Comparison of ENCODE assay signal across 8 cellular contexts in genomic region chr5:181223041-181223728, GRCh38. TPM values are rescaled to one million over a fixed set of nuclear protein-coding genes. Genes with fewer than 3 reads are reported as not detected.
DNase-seq lines count a peak whose midpoint lies in the region; ATAC-seq and TF ChIP-seq lines count a peak whose summit lies in the region.

TRIM41 (plus strand) TSS chr5:181223281; CDS start chr5:181224000, 719 bp downstream.

- no peaks in the 10 kb centered on the region for H4K20me1 ChIP-seq in DOHH2 (ENCODE audit: control insufficient read depth, insufficient read depth, low read depth, low read length)

- peak within 1 kb of the TSS; percentile 86 to 98 for H3K4me3 Mint-ChIP-seq in activated T-cell treated with anti-CD3 and anti-CD28 coated beads, Interleukin-2, amount 50 U/mL, for 72 hours

- intact Hi-C loops in testis (cut with DNase I; ENCODE audit: low total_unique reads): no loop called here

- DNase-seq in LoVo (ENCODE audit: low spot score) (peak; percentile 96), foreskin fibroblast (peak; percentile 99 to 100), non-pigmented ciliary epithelial cell (ENCODE audit: low read depth) (peak; percentile 84), testis (peak; percentile 98), NCI-H1048 (lab: John Stamatoyannopoulos, UW) (no peak)
- DNase-seq in activated T-cell treated with anti-CD3 and anti-CD28 coated beads, Interleukin-2, amount 50 U/mL, for 72 hours: peak; percentile 99

- H3K79me2 ChIP-seq in DOHH2 (ENCODE audit: control insufficient read depth, low read length): peaks cover 40% of the 10 kb centered on the region

- H3K4me3 ChIP-seq in DOHH2 (ENCODE audit: low read length) (peak within 1 kb of the TSS; percentile 88), foreskin fibroblast (ENCODE audit: low read depth in 1 of 2, low read length in 2 of 2) (peak within 1 kb of the TSS; percentile 91 to 96), testis (peak within 1 kb of the TSS; percentile 89 to 96)

- H3K27ac ChIP-seq in DOHH2 (ENCODE audit: low read depth, low read length): peak within 1 kb of the TSS; percentile 89
- peak within 1 kb of the TSS; percentile 90 to 96 for H3K27ac ChIP-seq in testis

- H3K36me3 Mint-ChIP-seq in activated T-cell treated with anti-CD3 and anti-CD28 coated beads, Interleukin-2, amount 50 U/mL, for 72 hours (ENCODE audit: insufficient read depth in 2 of 2): peaks cover 7 to 11% of the 10 kb centered on the region in 2 donors

- peak within 1 kb of the TSS; percentile 100 for H3K27ac Mint-ChIP-seq in activated T-cell treated with anti-CD3 and anti-CD28 coated beads, Interleukin-2, amount 50 U/mL, for 72 hours

- ATAC-seq in GM21786 (IDR thresholded peaks at IDR 0.05; ENCODE audit: unreplicated experiment): peak; percentile 63
- ATAC-seq in activated T-cell treated with anti-CD3 and anti-CD28 coated beads, Interleukin-2, amount 50 U/mL, for 72 hours (replicated peaks in 1 of 2): peak; percentile 66 to 67

- no peak for TF ChIP-seq CTCF in DOHH2 (IDR thresholded peaks at IDR 0.05; ENCODE audit: low read depth, low read length, poor library complexity, severe bottlenecking)
- TF ChIP-seq CTCF in foreskin fibroblast (IDR thresholded peaks at IDR 0.05; ENCODE audit: low read depth, low read length): no peak
- TF ChIP-seq CTCF in testis (IDR thresholded peaks at IDR 0.05): peak in 1 of 3 experiments; percentile 3

- H3K9me3 ChIP-seq in DOHH2 (ENCODE audit: control insufficient read depth, insufficient read depth, low read length) (no peaks in the 10 kb centered on the region), testis (no peaks in the 10 kb centered on the region)

- peaks cover 23% of the 10 kb centered on the region for H3F3A ChIP-seq in DOHH2 (ENCODE audit: control insufficient read depth, insufficient read depth)

- WGBS in testis, 2 donors: 0 to 1% methylated on average over 20 to 59 of the region's 59 CpGs

- H3K4me2 ChIP-seq in DOHH2 (ENCODE audit: low read length): peak within 1 kb of the TSS; percentile 96

- H3K9me2 ChIP-seq in DOHH2 (replicated peaks; ENCODE audit: control insufficient read depth, low read length): no peaks in the 10 kb centered on the region

- H3K27me3 Mint-ChIP-seq in activated T-cell treated with anti-CD3 and anti-CD28 coated beads, Interleukin-2, amount 50 U/mL, for 72 hours (ENCODE audit: low read depth): no peaks in the 10 kb centered on the region

- H3K4me1 Mint-ChIP-seq in activated T-cell treated with anti-CD3 and anti-CD28 coated beads, Interleukin-2, amount 50 U/mL, for 72 hours (ENCODE audit: low read depth): peaks cover 78% of the 10 kb centered on the region

- H3K36me3 ChIP-seq in DOHH2 (ENCODE audit: control insufficient read depth, low read length): peaks cover 24% of the 10 kb centered on the region
- no peaks in the 10 kb centered on the region for H3K36me3 ChIP-seq in testis (ENCODE audit: low read depth, missing control alignments)

- peak; percentile 7 for TF ChIP-seq POLR2A in testis (IDR thresholded peaks at IDR 0.05)

- no peaks in the 10 kb centered on the region for H3K9me3 Mint-ChIP-seq in activated T-cell treated with anti-CD3 and anti-CD28 coated beads, Interleukin-2, amount 50 U/mL, for 72 hours

- H3K4me1 ChIP-seq in DOHH2 (ENCODE audit: control insufficient read depth, low read length) (peaks cover 38% of the 10 kb centered on the region), testis (no peaks in the 10 kb centered on the region)

- H3K27me3 ChIP-seq in DOHH2 (ENCODE audit: control insufficient read depth, low read length) (no peaks in the 10 kb centered on the region), testis (no peaks in the 10 kb centered on the region)

RNA-seq across cellular contexts. Expression of gene TRIM41, which starts in this region (rescaled TPM):
- 10 to 100 TPM; 42.1 to 52.1 TPM for total RNA-seq in activated T-cell treated with anti-CD3 and anti-CD28 coated beads, Interleukin-2, amount 50 U/mL, for 72 hours
- 10 to 100 TPM; 39.6 to 53.1 TPM for total RNA-seq in testis
- polyA plus RNA-seq in testis (ENCODE audit: insufficient read depth, low read depth, low replicate concordance): 61.5 TPM
